8 cellular contexts compared by ENCODE assay signal in the genomic region with DNA sequence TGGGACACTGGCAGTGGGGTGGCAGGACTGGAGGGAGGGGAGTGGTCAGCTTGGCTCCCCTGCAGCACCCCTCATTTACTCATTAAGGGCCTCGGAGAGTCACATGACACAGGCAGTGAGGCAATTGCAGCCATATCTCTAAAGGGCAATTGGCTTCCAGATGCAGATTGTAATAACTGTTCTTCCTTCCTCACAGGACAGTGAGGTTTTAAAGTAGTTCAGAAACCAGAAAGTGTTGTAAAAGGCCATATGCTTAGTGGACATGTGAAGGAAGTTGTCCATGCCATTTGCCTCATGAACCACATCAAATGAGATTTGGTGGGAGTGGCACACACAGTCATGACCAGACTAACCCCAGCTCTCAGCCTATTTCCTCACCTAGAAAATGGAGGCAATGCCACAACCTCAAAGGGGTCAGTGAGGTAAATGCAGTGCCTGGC. TPM values are rescaled to one million over a fixed set of nuclear protein-coding genes. Genes with fewer than 3 reads are reported as not detected.
DNase-seq lines count a peak whose midpoint lies in the region; ATAC-seq and TF ChIP-seq lines count a peak whose summit lies in the region.

No MANE protein-coding gene starts in this region.

- H3K9me3 Mint-ChIP-seq in activated CD8-positive, alpha-beta T cell treated with anti-CD3 and anti-CD28 coated beads, Interleukin-2, amount 10 ng/mL, durations not matched to agents 7 days and 5 days (ENCODE audit: insufficient read depth), result no peaks in the 10 kb centered on the region
- H3K9me3 Mint-ChIP-seq in immature natural killer cell, result no peaks in the 10 kb centered on the region
- H3K9me3 Mint-ChIP-seq in stimulated activated naive CD8-positive, alpha-beta T cell treated with anti-CD3 and anti-CD28 coated beads, Interleukin-15, amount 100 ng/mL, for 72 hours, result no peaks in the 10 kb centered on the region

- peak; percentile 64 for DNase-seq in activated CD8-positive, alpha-beta memory T cell treated with anti-CD3 and anti-CD28 coated beads for 24 hours
- DNase-seq in activated CD8-positive, alpha-beta memory T cell treated with anti-CD3 and anti-CD28 coated beads, Interleukin-2, amount 50 U/mL, for 4 hours, result no peak
- peak; percentile 54 for DNase-seq in activated CD8-positive, alpha-beta T cell treated with anti-CD3 and anti-CD28 coated beads, Interleukin-2, amount 10 ng/mL, durations not matched to agents 7 days and 5 days
- DNase-seq in immature natural killer cell (peak; percentile 72 to 76 (median 74)), NCI-H446 (lab: John Stamatoyannopoulos, UW) (no peak), GM20000 (ENCODE audit: low spot score) (no peak)
- DNase-seq in stimulated activated naive CD8-positive, alpha-beta T cell treated with anti-CD3 and anti-CD28 coated beads, Interleukin-15, amount 100 ng/mL, for 72 hours, result peak in 1 of 2 donors; percentile 22

- TF ChIP-seq CTCF in GM20000 (IDR thresholded peaks at IDR 0.05; ENCODE audit: extremely low read depth, missing control alignments), result no peak

- no peaks in the 10 kb centered on the region for H3K27me3 Mint-ChIP-seq in activated CD8-positive, alpha-beta T cell treated with anti-CD3 and anti-CD28 coated beads, Interleukin-2, amount 10 ng/mL, durations not matched to agents 7 days and 5 days (ENCODE audit: low read depth)
- peaks cover 4 to 6% (median 5%) of the 10 kb centered on the region in 3 donors for H3K27me3 Mint-ChIP-seq in immature natural killer cell (ENCODE audit: low read depth in 3 of 3)
- no peaks in the 10 kb centered on the region for H3K27me3 Mint-ChIP-seq in stimulated activated naive CD8-positive, alpha-beta T cell treated with anti-CD3 and anti-CD28 coated beads, Interleukin-15, amount 100 ng/mL, for 72 hours

- H3K36me3 Mint-ChIP-seq in activated CD8-positive, alpha-beta T cell treated with anti-CD3 and anti-CD28 coated beads, Interleukin-2, amount 10 ng/mL, durations not matched to agents 7 days and 5 days (ENCODE audit: low read depth), result peaks cover 16% of the 10 kb centered on the region
- peaks cover 0 to 7% (median 0%) of the 10 kb centered on the region in 3 donors for H3K36me3 Mint-ChIP-seq in immature natural killer cell

- peak overlapping the region; percentile 89 for H3K27ac Mint-ChIP-seq in activated CD8-positive, alpha-beta T cell treated with anti-CD3 and anti-CD28 coated beads, Interleukin-2, amount 10 ng/mL, durations not matched to agents 7 days and 5 days
- peak overlapping the region; percentile 88 to 98 (median 92) for H3K27ac Mint-ChIP-seq in immature natural killer cell
- H3K27ac Mint-ChIP-seq in stimulated activated naive CD8-positive, alpha-beta T cell treated with anti-CD3 and anti-CD28 coated beads, Interleukin-15, amount 100 ng/mL, for 72 hours, result peak overlapping the region; percentile 54 to 77

- CTCF ChIA-PET in activated CD8-positive, alpha-beta T cell treated with anti-CD3 and anti-CD28 coated beads, Interleukin-2, amount 10 ng/mL, durations not matched to agents 7 days and 5 days (lab: Charles Lee), result interaction anchor here (1.0 to 2.5 kb wide), 5 partner anchors 12 to 128 kb away, joined by 3 to 15 read pairs (median 4); partner anchors contain the start of genes MTX1 and THBS3

- no peak overlapping the region for H3K4me3 Mint-ChIP-seq in activated CD8-positive, alpha-beta T cell treated with anti-CD3 and anti-CD28 coated beads, Interleukin-2, amount 10 ng/mL, durations not matched to agents 7 days and 5 days
- H3K4me3 Mint-ChIP-seq in immature natural killer cell, result peak overlapping the region; percentile 66 to 80 (median 79)
- H3K4me3 Mint-ChIP-seq in stimulated activated naive CD8-positive, alpha-beta T cell treated with anti-CD3 and anti-CD28 coated beads, Interleukin-15, amount 100 ng/mL, for 72 hours, result peak overlapping the region; percentile 58 to 68

- peak; percentile 58 for ATAC-seq in activated CD8-positive, alpha-beta T cell treated with anti-CD3 and anti-CD28 coated beads, Interleukin-2, amount 10 ng/mL, durations not matched to agents 7 days and 5 days
- peak; percentile 74 for ATAC-seq in stimulated activated naive CD8-positive, alpha-beta T cell treated with anti-CD3 and anti-CD28 coated beads, Interleukin-15, amount 100 ng/mL, for 72 hours
- ATAC-seq in GM19455 (IDR thresholded peaks at IDR 0.05; ENCODE audit: unreplicated experiment), result no peak

- peaks cover 37% of the 10 kb centered on the region for H3K4me1 Mint-ChIP-seq in activated CD8-positive, alpha-beta T cell treated with anti-CD3 and anti-CD28 coated beads, Interleukin-2, amount 10 ng/mL, durations not matched to agents 7 days and 5 days (ENCODE audit: low read depth)
- H3K4me1 Mint-ChIP-seq in immature natural killer cell, result peaks cover 24 to 29% of the 10 kb centered on the region in 2 donors
- H3K4me1 Mint-ChIP-seq in stimulated activated naive CD8-positive, alpha-beta T cell treated with anti-CD3 and anti-CD28 coated beads, Interleukin-15, amount 100 ng/mL, for 72 hours, result peaks cover 22% of the 10 kb centered on the region

- POLR2A ChIA-PET in activated CD8-positive, alpha-beta T cell treated with anti-CD3 and anti-CD28 coated beads, Interleukin-2, amount 10 ng/mL, durations not matched to agents 7 days and 5 days (lab: Charles Lee), result interaction anchor here (0.6 to 1.0 kb wide), 3 partner anchors 8 to 45 kb away, joined by 3 to 6 read pairs (median 3); no protein-coding TSS in a partner anchor

RNA-seq across cellular contexts. Expression of gene MTX1, which starts 11.1 kb away (rescaled TPM):
- total RNA-seq in activated CD8-positive, alpha-beta T cell treated with anti-CD3 and anti-CD28 coated beads, Interleukin-2, amount 10 ng/mL, durations not matched to agents 7 days and 5 days, result 10 to 100 TPM; 43.0 to 46.3 TPM
- polyA plus RNA-seq in immature natural killer cell, result 10 to 100 TPM; 51.1 to 62.6 (median 55.1) TPM

RNA-seq across cellular contexts. Expression of gene THBS3, which starts 11.9 kb away (rescaled TPM):
- 10 to 100 TPM; 13.4 to 15.0 TPM for total RNA-seq in activated CD8-positive, alpha-beta T cell treated with anti-CD3 and anti-CD28 coated beads, Interleukin-2, amount 10 ng/mL, durations not matched to agents 7 days and 5 days
- 1 to 10 TPM in 2 of 3 donors, not detected in 1; 1.3 to 1.8 TPM for polyA plus RNA-seq in immature natural killer cell

RNA-seq across cellular contexts. Expression of gene ENTREP3, which starts 35.7 kb away (rescaled TPM):
- 10 to 100 TPM; 29.3 to 29.7 TPM for total RNA-seq in activated CD8-positive, alpha-beta T cell treated with anti-CD3 and anti-CD28 coated beads, Interleukin-2, amount 10 ng/mL, durations not matched to agents 7 days and 5 days
- polyA plus RNA-seq in immature natural killer cell, result 1 to 10 TPM in 1 of 3 donors, under 1 TPM in 2; 0.64 to 1.3 (median 0.79) TPM

RNA-seq across cellular contexts. Expression of gene SCAMP3, which starts 42.5 kb away (rescaled TPM):
- 10 to 100 TPM; 77.9 to 84.2 TPM for total RNA-seq in activated CD8-positive, alpha-beta T cell treated with anti-CD3 and anti-CD28 coated beads, Interleukin-2, amount 10 ng/mL, durations not matched to agents 7 days and 5 days
- polyA plus RNA-seq in immature natural killer cell, result 100 to 1,000 TPM; 101 to 182 (median 140) TPM

RNA-seq across cellular contexts. Expression of gene TRIM46, which starts 46.0 kb away (rescaled TPM):
- 10 to 100 TPM; 14.6 TPM for total RNA-seq in activated CD8-positive, alpha-beta T cell treated with anti-CD3 and anti-CD28 coated beads, Interleukin-2, amount 10 ng/mL, durations not matched to agents 7 days and 5 days
- under 1 TPM in 1 of 3 donors, not detected in 2; 0.43 TPM for polyA plus RNA-seq in immature natural killer cell

Comparison
In these comparisons a context has a peak if more than half of its experiments do, and no peak if none do; other contexts are left out.
1. DNase-seq: peak in activated CD8-positive, alpha-beta memory T cell treated with anti-CD3 and anti-CD28 coated beads for 24 hours (single experiment), activated CD8-positive, alpha-beta T cell treated with anti-CD3 and anti-CD28 coated beads, Interleukin-2, amount 10 ng/mL, durations not matched to agents 7 days and 5 days (single experiment) and immature natural killer cell (3 of 3); none in activated CD8-positive, alpha-beta memory T cell treated with anti-CD3 and anti-CD28 coated beads, Interleukin-2, amount 50 U/mL, for 4 hours (single experiment), NCI-H446 (0 of 2) and GM20000 (single experiment).
2. Peak in every context shown above with its lines, with median percentiles within 50 percentile points of each other: H3K27ac Mint-ChIP-seq.